In the genomic region with DNA sequence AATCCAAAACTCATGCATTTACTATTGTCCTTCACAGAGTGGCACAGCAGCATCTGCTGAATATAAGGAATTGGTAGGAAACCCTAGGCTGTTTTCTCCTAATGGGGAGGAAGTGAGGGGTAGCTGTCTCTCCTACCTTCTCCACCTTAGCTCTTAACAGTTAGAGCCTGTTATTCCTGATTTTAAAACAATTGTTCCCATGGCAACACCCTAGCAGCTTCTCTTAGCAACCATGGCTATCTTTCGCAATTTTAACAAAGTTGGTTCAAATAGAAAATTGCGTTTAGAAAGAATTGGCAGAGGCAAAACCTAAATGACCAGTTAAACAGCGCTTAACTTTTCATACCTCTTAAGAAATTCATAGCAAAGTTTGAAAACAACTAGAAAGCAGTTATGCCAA, we compare ENCODE assay signal across 1 cellular context.
TF ChIP-seq lines count a peak whose summit lies in the region.

No MANE protein-coding gene starts in this region.

TF ChIP-seq in H1, 55 proteins besides CTCF, POLR2A, EP300 and RAD21:
- TF ChIP-seq, protein P1, sequence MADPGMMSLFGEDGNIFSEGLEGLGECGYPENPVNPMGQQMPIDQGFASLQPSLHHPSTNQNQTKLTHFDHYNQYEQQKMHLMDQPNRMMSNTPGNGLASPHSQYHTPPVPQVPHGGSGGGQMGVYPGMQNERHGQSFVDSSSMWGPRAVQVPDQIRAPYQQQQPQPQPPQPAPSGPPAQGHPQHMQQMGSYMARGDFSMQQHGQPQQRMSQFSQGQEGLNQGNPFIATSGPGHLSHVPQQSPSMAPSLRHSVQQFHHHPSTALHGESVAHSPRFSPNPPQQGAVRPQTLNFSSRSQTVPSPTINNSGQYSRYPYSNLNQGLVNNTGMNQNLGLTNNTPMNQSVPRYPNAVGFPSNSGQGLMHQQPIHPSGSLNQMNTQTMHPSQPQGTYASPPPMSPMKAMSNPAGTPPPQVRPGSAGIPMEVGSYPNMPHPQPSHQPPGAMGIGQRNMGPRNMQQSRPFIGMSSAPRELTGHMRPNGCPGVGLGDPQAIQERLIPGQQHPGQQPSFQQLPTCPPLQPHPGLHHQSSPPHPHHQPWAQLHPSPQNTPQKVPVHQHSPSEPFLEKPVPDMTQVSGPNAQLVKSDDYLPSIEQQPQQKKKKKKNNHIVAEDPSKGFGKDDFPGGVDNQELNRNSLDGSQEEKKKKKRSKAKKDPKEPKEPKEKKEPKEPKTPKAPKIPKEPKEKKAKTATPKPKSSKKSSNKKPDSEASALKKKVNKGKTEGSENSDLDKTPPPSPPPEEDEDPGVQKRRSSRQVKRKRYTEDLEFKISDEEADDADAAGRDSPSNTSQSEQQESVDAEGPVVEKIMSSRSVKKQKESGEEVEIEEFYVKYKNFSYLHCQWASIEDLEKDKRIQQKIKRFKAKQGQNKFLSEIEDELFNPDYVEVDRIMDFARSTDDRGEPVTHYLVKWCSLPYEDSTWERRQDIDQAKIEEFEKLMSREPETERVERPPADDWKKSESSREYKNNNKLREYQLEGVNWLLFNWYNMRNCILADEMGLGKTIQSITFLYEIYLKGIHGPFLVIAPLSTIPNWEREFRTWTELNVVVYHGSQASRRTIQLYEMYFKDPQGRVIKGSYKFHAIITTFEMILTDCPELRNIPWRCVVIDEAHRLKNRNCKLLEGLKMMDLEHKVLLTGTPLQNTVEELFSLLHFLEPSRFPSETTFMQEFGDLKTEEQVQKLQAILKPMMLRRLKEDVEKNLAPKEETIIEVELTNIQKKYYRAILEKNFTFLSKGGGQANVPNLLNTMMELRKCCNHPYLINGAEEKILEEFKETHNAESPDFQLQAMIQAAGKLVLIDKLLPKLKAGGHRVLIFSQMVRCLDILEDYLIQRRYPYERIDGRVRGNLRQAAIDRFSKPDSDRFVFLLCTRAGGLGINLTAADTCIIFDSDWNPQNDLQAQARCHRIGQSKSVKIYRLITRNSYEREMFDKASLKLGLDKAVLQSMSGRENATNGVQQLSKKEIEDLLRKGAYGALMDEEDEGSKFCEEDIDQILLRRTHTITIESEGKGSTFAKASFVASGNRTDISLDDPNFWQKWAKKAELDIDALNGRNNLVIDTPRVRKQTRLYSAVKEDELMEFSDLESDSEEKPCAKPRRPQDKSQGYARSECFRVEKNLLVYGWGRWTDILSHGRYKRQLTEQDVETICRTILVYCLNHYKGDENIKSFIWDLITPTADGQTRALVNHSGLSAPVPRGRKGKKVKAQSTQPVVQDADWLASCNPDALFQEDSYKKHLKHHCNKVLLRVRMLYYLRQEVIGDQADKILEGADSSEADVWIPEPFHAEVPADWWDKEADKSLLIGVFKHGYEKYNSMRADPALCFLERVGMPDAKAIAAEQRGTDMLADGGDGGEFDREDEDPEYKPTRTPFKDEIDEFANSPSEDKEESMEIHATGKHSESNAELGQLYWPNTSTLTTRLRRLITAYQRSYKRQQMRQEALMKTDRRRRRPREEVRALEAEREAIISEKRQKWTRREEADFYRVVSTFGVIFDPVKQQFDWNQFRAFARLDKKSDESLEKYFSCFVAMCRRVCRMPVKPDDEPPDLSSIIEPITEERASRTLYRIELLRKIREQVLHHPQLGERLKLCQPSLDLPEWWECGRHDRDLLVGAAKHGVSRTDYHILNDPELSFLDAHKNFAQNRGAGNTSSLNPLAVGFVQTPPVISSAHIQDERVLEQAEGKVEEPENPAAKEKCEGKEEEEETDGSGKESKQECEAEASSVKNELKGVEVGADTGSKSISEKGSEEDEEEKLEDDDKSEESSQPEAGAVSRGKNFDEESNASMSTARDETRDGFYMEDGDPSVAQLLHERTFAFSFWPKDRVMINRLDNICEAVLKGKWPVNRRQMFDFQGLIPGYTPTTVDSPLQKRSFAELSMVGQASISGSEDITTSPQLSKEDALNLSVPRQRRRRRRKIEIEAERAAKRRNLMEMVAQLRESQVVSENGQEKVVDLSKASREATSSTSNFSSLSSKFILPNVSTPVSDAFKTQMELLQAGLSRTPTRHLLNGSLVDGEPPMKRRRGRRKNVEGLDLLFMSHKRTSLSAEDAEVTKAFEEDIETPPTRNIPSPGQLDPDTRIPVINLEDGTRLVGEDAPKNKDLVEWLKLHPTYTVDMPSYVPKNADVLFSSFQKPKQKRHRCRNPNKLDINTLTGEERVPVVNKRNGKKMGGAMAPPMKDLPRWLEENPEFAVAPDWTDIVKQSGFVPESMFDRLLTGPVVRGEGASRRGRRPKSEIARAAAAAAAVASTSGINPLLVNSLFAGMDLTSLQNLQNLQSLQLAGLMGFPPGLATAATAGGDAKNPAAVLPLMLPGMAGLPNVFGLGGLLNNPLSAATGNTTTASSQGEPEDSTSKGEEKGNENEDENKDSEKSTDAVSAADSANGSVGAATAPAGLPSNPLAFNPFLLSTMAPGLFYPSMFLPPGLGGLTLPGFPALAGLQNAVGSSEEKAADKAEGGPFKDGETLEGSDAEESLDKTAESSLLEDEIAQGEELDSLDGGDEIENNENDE (IDR thresholded peaks at IDR 0.05; ENCODE audit: insufficient replicate concordance, low read length), result no peak
- peak; percentile 73; the same call in 1 of the 2 replicates for TF ChIP-seq CEBPB (IDR thresholded peaks at IDR 0.05; ENCODE audit: low read depth, low read length)
TF ChIP-seq in H1: peak in this region for 1.
